ENCODE assay signal across 11 cellular contexts in genomic region chr6:84077645-84078044, GRCh38. TPM values are rescaled to one million over a fixed set of nuclear protein-coding genes. Genes with fewer than 3 reads are reported as not detected.
"Had no signal": no experiment of that assay in that cellular context is flagged by ENCODE, and none has a peak within 500 bp of the region (broad histone marks: within the 10 kb centered on the region; RNA-seq: fewer than 3 reads in every experiment).

No MANE protein-coding gene starts in this region.

- H2AFZ ChIP-seq: GM23248, GM23338 had no signal

- H3K36me3 ChIP-seq: HAP-1 had no signal

- DNase-seq: GM23248, GOT3, H7, HCEC 1CT, HFFc6 had no signal

- H3K4me2 ChIP-seq: GM23338 had no signal

- H3K27ac ChIP-seq: GM23248 had no signal

- H3K9me3 ChIP-seq: HAP-1 had no signal

- H3K27ac Mint-ChIP-seq: GM23338, H9, HFFc6 had no signal

- H3K4me3 ChIP-seq: GM23248, GM23338, HAP-1 had no signal

- ATAC-seq: HCT116 had no signal

- FAIRE-seq: H54 had no signal

- H3K4me3 Mint-ChIP-seq: GM23338, H9, HFFc6 had no signal

- H3K9ac ChIP-seq: GM23248 had no signal

- H3K9me3 Mint-ChIP-seq: HFFc6 had no signal

RNA-seq across cellular contexts. Expression of gene MRAP2, which starts 44.1 kb away (rescaled TPM):
- total RNA-seq: H4 had no signal
